Comparison of ENCODE assay signal across 2 cellular contexts in the genomic region with DNA sequence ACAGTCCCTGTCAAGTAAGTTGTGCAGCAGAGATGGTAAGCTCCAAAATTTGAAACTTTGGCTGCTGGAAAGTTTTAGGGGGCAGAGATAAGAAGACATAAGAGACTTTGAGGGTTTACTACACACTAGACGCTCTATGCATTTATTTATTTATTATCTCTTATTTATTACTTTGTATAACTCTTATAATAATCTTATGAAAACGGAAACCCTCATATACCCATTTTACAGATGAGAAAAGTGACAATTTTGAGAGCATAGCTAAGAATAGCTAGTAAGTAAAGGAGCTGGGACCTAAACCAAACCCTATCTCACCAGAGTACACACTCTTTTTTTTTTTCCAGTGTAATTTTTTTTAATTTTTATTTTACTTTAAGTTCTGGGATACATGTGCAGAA.
TF ChIP-seq lines count a peak whose summit lies in the region.

No MANE protein-coding gene starts in this region.

TF ChIP-seq in A549, 52 proteins besides CTCF, POLR2A, EP300 and RAD21:
- TF ChIP-seq, protein P1, sequence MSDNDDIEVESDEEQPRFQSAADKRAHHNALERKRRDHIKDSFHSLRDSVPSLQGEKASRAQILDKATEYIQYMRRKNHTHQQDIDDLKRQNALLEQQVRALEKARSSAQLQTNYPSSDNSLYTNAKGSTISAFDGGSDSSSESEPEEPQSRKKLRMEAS (IDR thresholded peaks at IDR 0.05): no peak
- TF ChIP-seq CBX2 (IDR thresholded peaks at IDR 0.05; ENCODE audit: borderline replicate concordance, low read depth): no peak
- TF ChIP-seq HDAC2 (IDR thresholded peaks at IDR 0.05): peak; percentile 79
- no peak for TF ChIP-seq USF2 (IDR thresholded peaks at IDR 0.05)

TF ChIP-seq in IMR-90, 13 proteins besides CTCF, POLR2A, EP300 and RAD21:
- TF ChIP-seq CEBPB (IDR thresholded peaks at IDR 0.05; ENCODE audit: low read depth, low read length) (no peak), CHD1 (IDR thresholded peaks at IDR 0.05; ENCODE audit: low read depth, low read length) (no peak), MAFK (IDR thresholded peaks at IDR 0.05; ENCODE audit: low read depth, low read length) (no peak), BHLHE40 (IDR thresholded peaks at IDR 0.05; ENCODE audit: low read depth, low read length) (no peak), USF2 (IDR thresholded peaks at IDR 0.05; ENCODE audit: low read depth, low read length) (no peak), MXI1 (IDR thresholded peaks at IDR 0.05; ENCODE audit: borderline replicate concordance, low read depth, low read length) (no peak), RCOR1 (IDR thresholded peaks at IDR 0.05; ENCODE audit: insufficient replicate concordance, low read length) (no peak), RFX5 (IDR thresholded peaks at IDR 0.05; ENCODE audit: low read depth, low read length) (no peak), FOS (IDR thresholded peaks at IDR 0.05; ENCODE audit: low read depth, low read length) (no peak), SMC3 (IDR thresholded peaks at IDR 0.05; ENCODE audit: low read depth, low read length) (no peak), NFE2L2 (IDR thresholded peaks at IDR 0.05; ENCODE audit: low read depth, low read length) (no peak), MAZ (IDR thresholded peaks at IDR 0.05; ENCODE audit: borderline replicate concordance, low read depth, low read length) (no peak)
- TF ChIP-seq, protein P2, sequence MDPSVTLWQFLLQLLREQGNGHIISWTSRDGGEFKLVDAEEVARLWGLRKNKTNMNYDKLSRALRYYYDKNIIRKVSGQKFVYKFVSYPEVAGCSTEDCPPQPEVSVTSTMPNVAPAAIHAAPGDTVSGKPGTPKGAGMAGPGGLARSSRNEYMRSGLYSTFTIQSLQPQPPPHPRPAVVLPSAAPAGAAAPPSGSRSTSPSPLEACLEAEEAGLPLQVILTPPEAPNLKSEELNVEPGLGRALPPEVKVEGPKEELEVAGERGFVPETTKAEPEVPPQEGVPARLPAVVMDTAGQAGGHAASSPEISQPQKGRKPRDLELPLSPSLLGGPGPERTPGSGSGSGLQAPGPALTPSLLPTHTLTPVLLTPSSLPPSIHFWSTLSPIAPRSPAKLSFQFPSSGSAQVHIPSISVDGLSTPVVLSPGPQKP (IDR thresholded peaks at IDR 0.05; ENCODE audit: borderline replicate concordance, low read depth, low read length): no peak
TF ChIP-seq in IMR-90: peak in this region for 0.
